17 cellular contexts compared by ENCODE assay signal in the genomic region with DNA sequence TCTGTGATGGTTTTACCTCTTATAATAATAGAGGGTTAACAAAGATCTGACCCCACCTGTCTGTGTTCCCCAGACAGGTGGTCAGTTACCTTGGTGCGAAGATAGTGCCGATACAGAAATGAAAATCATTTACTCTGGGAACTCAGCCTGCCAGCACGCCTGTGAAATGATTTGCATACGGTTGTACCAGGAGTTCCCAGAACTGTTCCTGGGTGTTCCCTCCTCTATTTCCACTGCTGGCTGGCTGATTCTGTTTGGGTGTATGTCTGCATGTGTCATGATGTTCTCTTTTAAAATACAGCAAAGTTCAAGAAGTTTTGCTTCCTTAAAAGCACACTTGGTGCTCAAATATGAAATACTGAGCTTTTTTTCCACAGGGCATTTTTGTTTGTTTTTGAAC.
DNase-seq lines count a peak whose midpoint lies in the region; ATAC-seq lines count a peak whose summit lies in the region.
"Had no signal": no experiment of that assay in that cellular context is flagged by ENCODE, and none has a peak within 500 bp of the region (broad histone marks: within the 10 kb centered on the region; RNA-seq: fewer than 3 reads in every experiment).

No MANE protein-coding gene starts in this region.

- ATAC-seq in sciatic nerve: peak; percentile 91
- ATAC-seq in GM18870 (IDR thresholded peaks at IDR 0.05; ENCODE audit: unreplicated experiment): no peak
- no peak for ATAC-seq in HG03565 (IDR thresholded peaks at IDR 0.05; ENCODE audit: unreplicated experiment)

- intact Hi-C loops in sciatic nerve (cut with DNase I): no loop called here

- DNase-seq in AG20443 (ENCODE audit: low spot score) (peak; percentile 23), NCI-H748 treated with DMSO at 0.1 percent for 48 hours (lab: John Stamatoyannopoulos, UW) (peak; percentile 25), inferior parietal cortex (ENCODE audit: extremely low spot score) (peak; percentile 31), sciatic nerve (ENCODE audit: low spot score) (no peak), NCI-H1694 treated with DMSO at 0.1 percent for 48 hours (lab: John Stamatoyannopoulos, UW) (no peak)
- no peak for DNase-seq in activated CD8-positive, alpha-beta memory T cell treated with anti-CD3 and anti-CD28 coated beads for 24 hours
- DNase-seq: activated CD4-positive, alpha-beta memory T cell treated with anti-CD3 and anti-CD28 coated beads for 36 hours; activated naive CD4-positive, alpha-beta T cell treated with anti-CD3 and anti-CD28 coated beads, Interleukin-2, amount 10 ng/mL, durations not matched to agents 7 days and 5 days; activated T-cell treated with anti-CD3 and anti-CD28 coated beads, Interleukin-2, amount 50 U/mL, for 24 hours; NCI-H2029 treated with DMSO at 0.1 percent for 48 hours; NCI-H510A; SHP77 treated with DMSO at 0.1 percent for 48 hours; sigmoid colon; stimulated activated CD4-positive, alpha-beta T cell treated with anti-CD3 and anti-CD28 coated beads, Interleukin-1b, Interleukin-23, amount 100 ng/mL, for 48 hours; T-helper 1 cell had no signal

Comparison
In these comparisons a context has a peak if more than half of its experiments do, and no peak if none do; other contexts are left out.
1. DNase-seq: peak in AG20443 (single experiment), NCI-H748 treated with DMSO at 0.1 percent for 48 hours (single experiment) and inferior parietal cortex (single experiment); none in sciatic nerve (single experiment), activated CD8-positive, alpha-beta memory T cell treated with anti-CD3 and anti-CD28 coated beads for 24 hours (single experiment) and NCI-H1694 treated with DMSO at 0.1 percent for 48 hours (single experiment).